In genomic region chr16:67108931-67109406, GRCh38 we compare ENCODE assay signal across 9 cellular contexts. TPM values are rescaled to one million over a fixed set of nuclear protein-coding genes. Genes with fewer than 3 reads are reported as not detected.
A peak's percentile ranks its signal among the peaks of the same experiment; 100 is the strongest.
DNase-seq lines count a peak whose midpoint lies in the region; ATAC-seq, FAIRE-seq and TF ChIP-seq lines count a peak whose summit lies in the region.
"Had no signal": no experiment of that assay in that cellular context is flagged by ENCODE, and none has a peak within 500 bp of the region (broad histone marks: within the 10 kb centered on the region; RNA-seq: fewer than 3 reads in every experiment).

No MANE protein-coding gene starts in this region.

- TF ChIP-seq RAD21 in GM12878 (IDR thresholded peaks at IDR 0.05; ENCODE audit: insufficient read depth, low read depth, low read length) = no peak

- peaks cover 22% of the 10 kb centered on the region for H3K79me2 ChIP-seq in GM12878 (ENCODE audit: control insufficient read depth, insufficient read depth, low read length)

- SMC1A ChIA-PET in GM12878 (lab: Charles Lee; ENCODE audit: uncharacterized antibody, unreplicated experiment) = interaction anchor here (1.0 to 1.5 kb wide), 3 partner anchors 8 to 91 kb away, joined by 3 to 4 read pairs (median 3); no protein-coding TSS in a partner anchor

- FAIRE-seq in GM12878 (lab: Jason Lieb, UNC) = no peak
- FAIRE-seq: D721Med had no signal

- H3K36me3 ChIP-seq in GM12878 (ENCODE audit: control insufficient read depth in 2 of 2, insufficient read depth in 2 of 2, low read length in 1 of 2) = no peaks in the 10 kb centered on the region
- no peaks in the 10 kb centered on the region for H3K36me3 ChIP-seq in lung (ENCODE audit: control insufficient read depth in 2 of 2, insufficient read depth in 2 of 2, low read length in 2 of 2)
- H3K36me3 ChIP-seq in tibial artery = no peaks in the 10 kb centered on the region

- no peak for TF ChIP-seq EP300 in GM12878 (IDR thresholded peaks at IDR 0.05; ENCODE audit: borderline replicate concordance in 1 of 2, control insufficient read depth in 1 of 2, low read depth in 2 of 2, low read length in 2 of 2)

- RAD21 ChIA-PET in GM12878 (lab: Charles Lee; ENCODE audit: unreplicated experiment) = interaction anchor here (1.9 kb wide), 1 partner anchor 46 kb away, joined by 5 read pairs; no protein-coding TSS in a partner anchor

- H3K4me2 ChIP-seq in GM12878 (ENCODE audit: control insufficient read depth, insufficient read depth) = peak overlapping the region; percentile 87

- TF ChIP-seq CTCF in GM12878 (IDR thresholded peaks at IDR 0.05 in 2 of 3, conservative IDR thresholded peaks at IDR 0.05 in 1 of 3; ENCODE audit: control insufficient read depth in 2 of 3, extremely low read depth in 1 of 3, insufficient read depth in 1 of 3, low read depth in 3 of 3, low read length in 3 of 3) (no peak), lung (IDR thresholded peaks at IDR 0.05; ENCODE audit: control extremely low read depth, extremely low read depth) (no peak), tibial artery (IDR thresholded peaks at IDR 0.05) (no peak)

- no peaks in the 10 kb centered on the region for H3K27me3 ChIP-seq in GM12878 (replicated peaks in 1 of 2; ENCODE audit: control insufficient read depth in 2 of 2, insufficient read depth in 2 of 2, low read length in 1 of 2)
- H3K27me3 ChIP-seq in lung (ENCODE audit: control insufficient read depth, insufficient read depth) = no peaks in the 10 kb centered on the region
- no peaks in the 10 kb centered on the region for H3K27me3 ChIP-seq in tibial artery

- in situ Hi-C loops in GM12878 (cut with MboI) = no loop called here

- peaks cover 30% of the 10 kb centered on the region for H3K4me1 Mint-ChIP-seq in activated T-cell treated with anti-CD3 and anti-CD28 coated beads, Interleukin-2, amount 50 U/mL, for 72 hours (ENCODE audit: low read depth)

- peaks cover 0 to 1% of the 10 kb centered on the region in 2 donors for H3K36me3 Mint-ChIP-seq in activated T-cell treated with anti-CD3 and anti-CD28 coated beads, Interleukin-2, amount 50 U/mL, for 72 hours (ENCODE audit: insufficient read depth in 2 of 2)

- H3K27me3 Mint-ChIP-seq in activated T-cell treated with anti-CD3 and anti-CD28 coated beads, Interleukin-2, amount 50 U/mL, for 72 hours (ENCODE audit: low read depth) = no peaks in the 10 kb centered on the region

- peak overlapping the region; percentile 45; the same call in 1 of the 2 replicates for H3K9ac ChIP-seq in GM12878 (ENCODE audit: control insufficient read depth, insufficient read depth, low read length)

- H3K9me3 ChIP-seq in GM12878 (replicated peaks; ENCODE audit: control insufficient read depth, insufficient read depth, low read length) (no peaks in the 10 kb centered on the region), lung (ENCODE audit: control insufficient read depth in 2 of 2, insufficient read depth in 1 of 2, low read length in 1 of 2) (no peaks in the 10 kb centered on the region), tibial artery (no peaks in the 10 kb centered on the region)

- H3K27ac ChIP-seq in GM12878 (ENCODE audit: control insufficient read depth, insufficient read depth) (0 out of 2 replicates have a peak overlapping the region, but pooled peaks have one; percentile 13), lung (ENCODE audit: low read depth in 1 of 2, low read length in 1 of 2) (peak overlapping the region; percentile 69 to 91), tibial artery (peak overlapping the region; percentile 79 to 88)

- peak overlapping the region; percentile 93 for H2AFZ ChIP-seq in GM12878 (ENCODE audit: control insufficient read depth, low read depth, low read length)

- CTCF ChIA-PET in GM12878 (lab: Yijun Ruan, JAX) = interaction anchor here (0.6 to 3.1 kb wide), 3 partner anchors 46 to 91 kb away, joined by 3 to 12 read pairs (median 7); no protein-coding TSS in a partner anchor

- peak overlapping the region; percentile 91 to 96 for H3K4me3 Mint-ChIP-seq in activated T-cell treated with anti-CD3 and anti-CD28 coated beads, Interleukin-2, amount 50 U/mL, for 72 hours

- no peaks in the 10 kb centered on the region for H3K9me3 Mint-ChIP-seq in activated T-cell treated with anti-CD3 and anti-CD28 coated beads, Interleukin-2, amount 50 U/mL, for 72 hours

- H4K20me1 ChIP-seq in GM12878 (ENCODE audit: control insufficient read depth, insufficient read depth) = no peaks in the 10 kb centered on the region

- ATAC-seq in activated T-cell treated with anti-CD3 and anti-CD28 coated beads, Interleukin-2, amount 50 U/mL, for 72 hours (replicated peaks in 1 of 2) = no peak
- no peak for ATAC-seq in GM12878
- no peak for ATAC-seq in lung (ENCODE audit: insufficient read depth, low FRiP score)

- peak overlapping the region; percentile 95; the same call in 1 of the 2 replicates for H3K4me3 ChIP-seq in GM12878
- H3K4me3 ChIP-seq in lung = peak overlapping the region; percentile 30
- H3K4me3 ChIP-seq in tibial artery = peak overlapping the region; percentile 88 to 93

- 85% methylated on average over 17 of the region's 18 CpGs for WGBS in GM12878 (ENCODE audit: insufficient coverage, insufficient replicate concordance, low lambda C conversion rate, missing lambda C conversion rate)
- WGBS in lung, 2 donors = 76 to 82% methylated on average over 18 of the region's 18 CpGs

- no peak for DNase-seq in activated T-cell treated with anti-CD3 and anti-CD28 coated beads, Interleukin-2, amount 50 U/mL, for 72 hours
- no peak for DNase-seq in activated T-cell treated with anti-CD3 and anti-CD28 coated beads, Interleukin-2, amount 50 U/mL, for 1 hour
- DNase-seq in GM12878 (ENCODE audit: low read depth, low spot score) (no peak), lung (ENCODE audit: low spot score) (no peak), tibial artery (no peak), ecto neural progenitor cell (ENCODE audit: low spot score) (no peak), SKM-1 treated with dmso at 0.1 percent for 144 hours (lab: John Stamatoyannopoulos, UW; ENCODE audit: unreplicated experiment) (no peak)
- DNase-seq in stimulated activated CD4-positive, alpha-beta T cell treated with anti-CD3 and anti-CD28 coated beads, Interleukin-1b, Interleukin-23, amount 100 ng/mL, for 48 hours = no peak

- intact Hi-C loops in GM12878 (cut with micrococcal nuclease; ENCODE audit: unreplicated experiment) (no loop called here), tibial artery (cut with DNase I; ENCODE audit: low total_unique reads) (loop anchor here (5.0 kb wide), 1 partner anchor 82 kb away; the partner anchor contains the start of gene CBFB)

- H3K4me1 ChIP-seq in GM12878 (ENCODE audit: control insufficient read depth, insufficient read depth, low read length) (peaks cover 17% of the 10 kb centered on the region), lung (ENCODE audit: control insufficient read depth in 2 of 2, insufficient read depth in 2 of 2, low read length in 2 of 2) (peaks cover 0 to 8% of the 10 kb centered on the region in 2 donors), tibial artery (peaks cover 0 to 48% (median 30%) of the 10 kb centered on the region in 4 donors)

- POLR2A ChIA-PET in GM12878 (lab: Charles Lee) = no interaction called here

- H3K27ac Mint-ChIP-seq in activated T-cell treated with anti-CD3 and anti-CD28 coated beads, Interleukin-2, amount 50 U/mL, for 72 hours = no peak overlapping the region

- no peak for TF ChIP-seq POLR2A in GM12878 (IDR thresholded peaks at IDR 0.05; ENCODE audit: low read depth, low read length)

- BruUV-seq in GM12878 (replicated peaks; lab: Mats Ljungman, UMichigan) = no TSS peak

RNA-seq across cellular contexts. Expression of gene PHAF1, which starts 0.8 kb away (rescaled TPM):
- 10 to 100 TPM; 14.8 to 18.2 TPM for total RNA-seq in activated T-cell treated with anti-CD3 and anti-CD28 coated beads, Interleukin-2, amount 50 U/mL, for 72 hours
- total RNA-seq in GM12878 (2013; cell fraction: nucleolus; rRNA removed) = 63.5 and 64.7 TPM in 2 replicates
- total RNA-seq in GM12878 (2014; rRNA removed) = 16.8 and 17.5 TPM in 2 replicates
- 10.2 and 10.5 TPM in 2 replicates for total RNA-seq in GM12878 (2014; rRNA removed; fragmentation: Illumina TruSeq; extraction: Trizol)
- 9.8 and 11.0 TPM in 2 replicates for total RNA-seq in GM12878 (2021)
- 5.7 TPM for polyA plus RNA-seq in GM12878 (2011; ENCODE audit: low read depth)
- 14.0 and 20.9 TPM in 2 replicates for polyA plus RNA-seq in GM12878 (2011; rRNA removed)
- polyA plus RNA-seq in GM12878 (2011; cell fraction: cytosol; rRNA removed) = 16.7 and 20.1 TPM in 2 replicates
- polyA plus RNA-seq in GM12878 (2011; cell fraction: nucleus; rRNA removed) = 31.2 and 38.9 TPM in 2 replicates
- 7.8 and 8.9 TPM in 2 replicates for polyA plus RNA-seq in GM12878 (2012)
- 10.6 and 14.1 TPM in 2 replicates for polyA plus RNA-seq in GM12878 (2014; fragmentation: Illumina TruSeq; extraction: Trizol)
- 1 to 10 TPM; 4.5 to 6.1 TPM for polyA plus RNA-seq in GM12878 (2014; fragmentation: Nextera tagmentation; extraction: Ambion mirVana)
- polyA plus RNA-seq in GM12878 (2014; rRNA removed) = 13.0 and 17.3 TPM in 2 replicates
- 10 to 100 TPM; 15.8 to 16.9 TPM for polyA plus RNA-seq in GM12878 (2016; fragmentation: Nextera tagmentation; extraction: Ambion mirVana)
- polyA minus RNA-seq in GM12878 (2011; rRNA and poly(A)+ RNA removed) = 19.5 and 36.8 TPM in 2 replicates
- polyA minus RNA-seq in GM12878 (2011; cell fraction: cytosol; rRNA and poly(A)+ RNA removed) = 6.1 and 8.6 TPM in 2 replicates
- polyA minus RNA-seq in GM12878 (2011; cell fraction: nucleus; rRNA and poly(A)+ RNA removed) = 19.0 and 24.4 TPM in 2 replicates
- 10 to 100 TPM; 14.6 to 36.1 TPM for total RNA-seq in lung
- 10 to 100 TPM in 1 of 2 donors, 1 to 10 TPM in 1; 9.1 to 12.0 TPM for polyA plus RNA-seq in lung

RNA-seq across cellular contexts. Expression of gene B3GNT9, which starts 41.8 kb away (rescaled TPM):
- total RNA-seq in activated T-cell treated with anti-CD3 and anti-CD28 coated beads, Interleukin-2, amount 50 U/mL, for 72 hours = 1 to 10 TPM; 5.7 to 7.5 TPM
- 8.3 and 9.6 TPM in 2 replicates for total RNA-seq in GM12878 (2013; cell fraction: nucleolus; rRNA removed)
- total RNA-seq in GM12878 (2014; rRNA removed) (4.7 and 5.0 TPM in 2 replicates), GM12878 (2014; rRNA removed; fragmentation: Illumina TruSeq; extraction: Trizol) (1.5 and 1.7 TPM in 2 replicates), GM12878 (2021) (4.1 and 4.3 TPM in 2 replicates), lung (10 to 100 TPM; 17.1 to 22.9 TPM)
- polyA plus RNA-seq in GM12878 (2011; ENCODE audit: low read depth) = 1.7 TPM
- polyA plus RNA-seq in GM12878 (2011; rRNA removed) (1.0 and 1.4 TPM in 2 replicates), GM12878 (2014; fragmentation: Illumina TruSeq; extraction: Trizol) (1.5 and 1.9 TPM in 2 replicates), GM12878 (2014; fragmentation: Nextera tagmentation; extraction: Ambion mirVana) (under 1 TPM; 0.08 to 0.15 TPM), GM12878 (2014; rRNA removed) (3.6 and 3.9 TPM in 2 replicates), GM12878 (2016; fragmentation: Nextera tagmentation; extraction: Ambion mirVana) (1 to 10 TPM; 1.9 to 2.3 TPM), lung (10 to 100 TPM in 1 of 2 donors, 1 to 10 TPM in 1; 8.4 to 12.0 TPM)
- polyA plus RNA-seq in GM12878 (2011; cell fraction: cytosol; rRNA removed) = 1.5 and 1.9 TPM in 2 replicates
- 6.1 and 7.1 TPM in 2 replicates for polyA plus RNA-seq in GM12878 (2011; cell fraction: nucleus; rRNA removed)
- 3.4 TPM in 2 replicates for polyA plus RNA-seq in GM12878 (2012)
- 0.95 and 2.7 TPM in 2 replicates for polyA minus RNA-seq in GM12878 (2011; rRNA and poly(A)+ RNA removed)
- polyA minus RNA-seq in GM12878 (2011; cell fraction: cytosol; rRNA and poly(A)+ RNA removed) = 0.52 and 0.67 TPM in 2 replicates
- 2.2 and 3.2 TPM in 2 replicates for polyA minus RNA-seq in GM12878 (2011; cell fraction: nucleus; rRNA and poly(A)+ RNA removed)

RNA-seq across cellular contexts. Expression of gene TRADD, which starts 50.7 kb away (rescaled TPM):
- 10 to 100 TPM; 38.1 to 50.7 TPM for total RNA-seq in activated T-cell treated with anti-CD3 and anti-CD28 coated beads, Interleukin-2, amount 50 U/mL, for 72 hours
- 17.8 and 21.6 TPM in 2 replicates for total RNA-seq in GM12878 (2013; cell fraction: nucleolus; rRNA removed)
- total RNA-seq in GM12878 (2014; rRNA removed) (20.8 and 21.0 TPM in 2 replicates), GM12878 (2014; rRNA removed; fragmentation: Illumina TruSeq; extraction: Trizol) (5.3 and 5.6 TPM in 2 replicates), GM12878 (2021) (20.7 and 22.8 TPM in 2 replicates), lung (10 to 100 TPM; 12.4 to 36.1 TPM)
- 6.3 TPM for polyA plus RNA-seq in GM12878 (2011; ENCODE audit: low read depth)
- polyA plus RNA-seq in GM12878 (2011; rRNA removed) (10.1 and 19.4 TPM in 2 replicates), GM12878 (2014; fragmentation: Illumina TruSeq; extraction: Trizol) (3.6 and 4.5 TPM in 2 replicates), GM12878 (2014; fragmentation: Nextera tagmentation; extraction: Ambion mirVana) (1 to 10 TPM; 1.7 to 3.5 TPM), GM12878 (2014; rRNA removed) (23.1 and 23.5 TPM in 2 replicates), GM12878 (2016; fragmentation: Nextera tagmentation; extraction: Ambion mirVana) (10 to 100 TPM; 18.5 to 20.9 TPM), lung (10 to 100 TPM; 17.5 to 37.2 TPM)
- polyA plus RNA-seq in GM12878 (2011; cell fraction: cytosol; rRNA removed) = 26.6 and 38.9 TPM in 2 replicates
- 53.2 and 59.8 TPM in 2 replicates for polyA plus RNA-seq in GM12878 (2011; cell fraction: nucleus; rRNA removed)
- 28.2 and 31.1 TPM in 2 replicates for polyA plus RNA-seq in GM12878 (2012)
- polyA minus RNA-seq in GM12878 (2011; rRNA and poly(A)+ RNA removed) = 4.1 and 10.8 TPM in 2 replicates
- polyA minus RNA-seq in GM12878 (2011; cell fraction: cytosol; rRNA and poly(A)+ RNA removed) = 7.2 and 7.5 TPM in 2 replicates
- 9.7 and 12.8 TPM in 2 replicates for polyA minus RNA-seq in GM12878 (2011; cell fraction: nucleus; rRNA and poly(A)+ RNA removed)

RNA-seq across cellular contexts. Expression of gene FBXL8, which starts 50.8 kb away (rescaled TPM):
- total RNA-seq in activated T-cell treated with anti-CD3 and anti-CD28 coated beads, Interleukin-2, amount 50 U/mL, for 72 hours = 10 to 100 TPM; 32.1 to 37.1 TPM
- total RNA-seq in GM12878 (2013; cell fraction: nucleolus; rRNA removed) = 112 and 144 TPM in 2 replicates
- total RNA-seq in GM12878 (2014; rRNA removed) (7.6 and 8.3 TPM in 2 replicates), GM12878 (2014; rRNA removed; fragmentation: Illumina TruSeq; extraction: Trizol) (2.0 and 2.1 TPM in 2 replicates), GM12878 (2021) (7.5 and 7.7 TPM in 2 replicates), lung (10 to 100 TPM in 1 of 2 donors, 1 to 10 TPM in 1; 3.6 to 30.9 TPM)
- polyA plus RNA-seq in GM12878 (2011; ENCODE audit: low read depth) = 1.0 TPM
- polyA plus RNA-seq in GM12878 (2011; rRNA removed) (7.6 TPM in 2 replicates), GM12878 (2014; fragmentation: Illumina TruSeq; extraction: Trizol) (1.4 and 1.7 TPM in 2 replicates), GM12878 (2014; fragmentation: Nextera tagmentation; extraction: Ambion mirVana) (not detected), GM12878 (2014; rRNA removed) (10.4 and 14.7 TPM in 2 replicates), GM12878 (2016; fragmentation: Nextera tagmentation; extraction: Ambion mirVana) (1 to 10 TPM; 5.6 to 6.4 TPM), lung (10 to 100 TPM; 18.9 to 30.3 TPM)
- polyA plus RNA-seq in GM12878 (2011; cell fraction: cytosol; rRNA removed) = 8.8 and 16.8 TPM in 2 replicates
- polyA plus RNA-seq in GM12878 (2011; cell fraction: nucleus; rRNA removed) = 140 and 156 TPM in 2 replicates
- polyA plus RNA-seq in GM12878 (2012) = 9.6 and 14.4 TPM in 2 replicates
- polyA minus RNA-seq in GM12878 (2011; rRNA and poly(A)+ RNA removed) = 3.4 and 7.4 TPM in 2 replicates
- 2.3 and 5.1 TPM in 2 replicates for polyA minus RNA-seq in GM12878 (2011; cell fraction: cytosol; rRNA and poly(A)+ RNA removed)
- polyA minus RNA-seq in GM12878 (2011; cell fraction: nucleus; rRNA and poly(A)+ RNA removed) = 17.2 and 22.7 TPM in 2 replicates

RNA-seq across cellular contexts. Expression of gene HSF4, which starts 55.6 kb away (rescaled TPM):
- total RNA-seq in activated T-cell treated with anti-CD3 and anti-CD28 coated beads, Interleukin-2, amount 50 U/mL, for 72 hours = 10 to 100 TPM; 63.4 to 87.7 TPM
- 141 and 182 TPM in 2 replicates for total RNA-seq in GM12878 (2013; cell fraction: nucleolus; rRNA removed)
- total RNA-seq in GM12878 (2014; rRNA removed) (2.6 and 2.9 TPM in 2 replicates), GM12878 (2014; rRNA removed; fragmentation: Illumina TruSeq; extraction: Trizol) (1.2 and 1.4 TPM in 2 replicates), GM12878 (2021) (5.0 and 5.5 TPM in 2 replicates), lung (10 to 100 TPM in 1 of 2 donors, 1 to 10 TPM in 1; 5.1 to 28.9 TPM)
- polyA plus RNA-seq in GM12878 (2011; ENCODE audit: low read depth) = 33.8 TPM
- polyA plus RNA-seq in GM12878 (2011; rRNA removed) (6.9 and 9.9 TPM in 2 replicates), GM12878 (2014; fragmentation: Illumina TruSeq; extraction: Trizol) (1.5 and 3.0 TPM in 2 replicates), GM12878 (2014; fragmentation: Nextera tagmentation; extraction: Ambion mirVana) (under 1 TPM in 1 of 2 experiments, not detected in 1; 0.31 TPM), GM12878 (2014; rRNA removed) (7.7 TPM in 2 replicates), GM12878 (2016; fragmentation: Nextera tagmentation; extraction: Ambion mirVana) (1 to 10 TPM in 1 of 2 experiments, under 1 TPM in 1; 0.73 to 1.3 TPM), lung (10 to 100 TPM; 13.1 to 62.5 TPM)
- 10.1 and 12.3 TPM in 2 replicates for polyA plus RNA-seq in GM12878 (2011; cell fraction: cytosol; rRNA removed)
- polyA plus RNA-seq in GM12878 (2011; cell fraction: nucleus; rRNA removed) = 221 and 281 TPM in 2 replicates
- 26.3 and 26.8 TPM in 2 replicates for polyA plus RNA-seq in GM12878 (2012)
- polyA minus RNA-seq in GM12878 (2011; rRNA and poly(A)+ RNA removed) = 3.4 and 4.7 TPM in 2 replicates
- polyA minus RNA-seq in GM12878 (2011; cell fraction: cytosol; rRNA and poly(A)+ RNA removed) = 2.2 TPM in 1 of 2 replicates, not detected in the other
- 16.9 and 19.1 TPM in 2 replicates for polyA minus RNA-seq in GM12878 (2011; cell fraction: nucleus; rRNA and poly(A)+ RNA removed)

Comparison
In these comparisons a context has a peak if more than half of its experiments do, and no peak if none do; other contexts are left out.
1. H3K27ac ChIP-seq: peak in every context shown above with its lines; median percentile 84 in tibial artery; 80 in lung; 13 in GM12878.
2. H3K4me3 ChIP-seq: peak in every context shown above with its lines; median percentile 95 in GM12878; 90 in tibial artery; 30 in lung.